ENCODE assay signal across 8 cellular contexts in genomic region chr10:89207801-89208551, GRCh38. TPM values are rescaled to one million over a fixed set of nuclear protein-coding genes. Genes with fewer than 3 reads are reported as not detected.
A peak's percentile ranks its signal among the peaks of the same experiment; 100 is the strongest.
DNase-seq lines count a peak whose midpoint lies in the region; TF ChIP-seq lines count a peak whose summit lies in the region.

No MANE protein-coding gene starts in this region.

- TF ChIP-seq CTCF in tibial artery (IDR thresholded peaks at IDR 0.05) = no peak
- no peak for TF ChIP-seq CTCF in OCI-LY7 (conservative IDR thresholded peaks at IDR 0.05; ENCODE audit: low read length)

- no peaks in the 10 kb centered on the region for H3K79me2 ChIP-seq in OCI-LY7 (ENCODE audit: insufficient read depth, low read depth, low read length)

- no peak overlapping the region for H3K4me2 ChIP-seq in OCI-LY7 (ENCODE audit: low read length)

- POLR2A ChIA-PET in OCI-LY7 (lab: Charles Lee) = interaction anchor here (0.6 to 0.7 kb wide), 2 partner anchors 17 to 232 kb away, joined by 3 to 4 read pairs; no protein-coding TSS in a partner anchor

- H3K9me3 ChIP-seq in esophagus (ENCODE audit: control insufficient read depth in 2 of 2, insufficient read depth in 1 of 2, low read depth in 1 of 2, low read length in 1 of 2) = no peaks in the 10 kb centered on the region
- no peaks in the 10 kb centered on the region for H3K9me3 ChIP-seq in mononuclear cell (ENCODE audit: low read depth, low read length)
- no peaks in the 10 kb centered on the region for H3K9me3 ChIP-seq in tibial artery
- H3K9me3 ChIP-seq in OCI-LY7 (ENCODE audit: low read length) = no peaks in the 10 kb centered on the region

- H3K36me3 ChIP-seq in esophagus (ENCODE audit: control insufficient read depth in 2 of 2, insufficient read depth in 2 of 2, low read length in 1 of 2) (no peaks in the 10 kb centered on the region), tibial artery (no peaks in the 10 kb centered on the region), OCI-LY7 (ENCODE audit: insufficient read depth, low read length) (no peaks in the 10 kb centered on the region)

- intact Hi-C loops in tibial artery (cut with DNase I; ENCODE audit: low total_unique reads) = no loop called here
- intact Hi-C loops in OCI-LY7 (cut with micrococcal nuclease; ENCODE audit: unreplicated experiment) = no loop called here

- CTCF ChIA-PET in OCI-LY7 (lab: Charles Lee; ENCODE audit: unreplicated experiment) = interaction anchor here (0.6 kb wide), 1 partner anchor 179 kb away, joined by 4 read pairs; no protein-coding TSS in a partner anchor

- H3K4me1 ChIP-seq in esophagus (ENCODE audit: control insufficient read depth in 2 of 2, insufficient read depth in 2 of 2, low read length in 1 of 2) (peaks cover 2 to 4% of the 10 kb centered on the region in 2 donors), mononuclear cell (ENCODE audit: insufficient read depth, low read length) (peaks cover 24% of the 10 kb centered on the region), tibial artery (peaks cover 0 to 19% (median 13%) of the 10 kb centered on the region in 4 donors), OCI-LY7 (ENCODE audit: insufficient read depth, low read length, poor library complexity, severe bottlenecking) (peaks cover 15% of the 10 kb centered on the region)

- no peak overlapping the region for H2AFZ ChIP-seq in OCI-LY7 (ENCODE audit: low read length)

- H3K4me3 ChIP-seq in esophagus (ENCODE audit: low read depth in 1 of 2, low read length in 2 of 2) = peak overlapping the region; percentile 46 to 61
- H3K4me3 ChIP-seq in mononuclear cell (ENCODE audit: low read length) = peak overlapping the region; percentile 27
- peak overlapping the region; percentile 48 to 67 for H3K4me3 ChIP-seq in tibial artery
- no peak overlapping the region for H3K4me3 ChIP-seq in OCI-LY7 (ENCODE audit: low read depth, low read length, poor library complexity, severe bottlenecking)

- WGBS in esophagus, 2 donors = 7 to 8% methylated on average over 55 to 60 of the region's 60 CpGs

- no peaks in the 10 kb centered on the region for H3K9me2 ChIP-seq in OCI-LY7 (ENCODE audit: insufficient read depth, low read length)

- H3K27ac ChIP-seq in esophagus (ENCODE audit: low read depth in 2 of 2, low read length in 1 of 2) (peak overlapping the region; percentile 68 to 84), tibial artery (peak overlapping the region; percentile 57 to 58), OCI-LY7 (ENCODE audit: low read depth, low read length, poor library complexity, severe bottlenecking) (no peak overlapping the region)

- H4K20me1 ChIP-seq in OCI-LY7 (ENCODE audit: insufficient read depth, low read length) = no peaks in the 10 kb centered on the region

- H3K27me3 ChIP-seq in esophagus (ENCODE audit: control insufficient read depth in 1 of 2, insufficient read depth in 2 of 2, low read length in 2 of 2) (no peaks in the 10 kb centered on the region), mononuclear cell (ENCODE audit: insufficient read depth, low read length) (peaks cover 80% of the 10 kb centered on the region), tibial artery (peaks cover 0 to 18% of the 10 kb centered on the region in 2 donors)

- peak; percentile 1 for DNase-seq in activated gamma-delta T cell treated with anti-CD3 and anti-CD28 coated beads, Interleukin-2, amount 50 U/mL, for 16 hours (ENCODE audit: low read depth)
- DNase-seq in activated gamma-delta T cell treated with Interleukin-2 at 50 U/mL for 16 hours (no peak), tibial artery (peak in 1 of 2 donors; percentile 70), OCI-LY7 (ENCODE audit: low spot score) (no peak), cortex of kidney (lab: John Stamatoyannopoulos, UW) (no peak)
- peak; percentile 24 for DNase-seq in activated CD4-positive, alpha-beta T cell treated with anti-CD3 and anti-CD28 coated beads for 48 hours

- BruUV-seq in OCI-LY7 (replicated peaks; lab: Mats Ljungman, UMichigan) = no TSS peak

RNA-seq across cellular contexts. Expression of gene CH25H, which starts 0.9 kb away (rescaled TPM):
- 1 to 10 TPM; 2.8 to 9.0 TPM for polyA plus RNA-seq in esophagus
- total RNA-seq in mononuclear cell (0.63 TPM), OCI-LY7 (2022) (not detected in 2 replicates)
- total RNA-seq in OCI-LY7 (2014; rRNA removed; shearing (Covaris generic)) = not detected in 2 replicates

RNA-seq across cellular contexts. Expression of gene LIPA, which starts 43.6 kb away (rescaled TPM):
- 10 to 100 TPM in 1 of 2 donors, 1 to 10 TPM in 1; 7.8 to 17.3 TPM for polyA plus RNA-seq in esophagus
- 45.0 TPM for total RNA-seq in mononuclear cell
- 8.9 and 11.7 TPM in 2 replicates for total RNA-seq in OCI-LY7 (2014; rRNA removed; shearing (Covaris generic))
- 19.0 and 19.4 TPM in 2 replicates for total RNA-seq in OCI-LY7 (2022)

Comparison
In these comparisons a context has a peak if more than half of its experiments do, and no peak if none do; other contexts are left out.
1. DNase-seq: peak in activated gamma-delta T cell treated with anti-CD3 and anti-CD28 coated beads, Interleukin-2, amount 50 U/mL, for 16 hours (single experiment) and activated CD4-positive, alpha-beta T cell treated with anti-CD3 and anti-CD28 coated beads for 48 hours (single experiment); none in activated gamma-delta T cell treated with Interleukin-2 at 50 U/mL for 16 hours (single experiment), OCI-LY7 (single experiment) and cortex of kidney (single experiment).